Comparison of ENCODE assay signal across 10 cellular contexts in genomic region chr2:127486247-127486912, GRCh38. TPM values are rescaled to one million over a fixed set of nuclear protein-coding genes. Genes with fewer than 3 reads are reported as not detected.
A peak's percentile ranks its signal among the peaks of the same experiment; 100 is the strongest.
DNase-seq lines count a peak whose midpoint lies in the region; ATAC-seq and TF ChIP-seq lines count a peak whose summit lies in the region.
"Had no signal": no experiment of that assay in that cellular context is flagged by ENCODE, and none has a peak within 500 bp of the region (broad histone marks: within the 10 kb centered on the region; RNA-seq: fewer than 3 reads in every experiment).

No MANE protein-coding gene starts in this region.

- H3K4me1 ChIP-seq in endodermal cell (ENCODE audit: control insufficient read depth, insufficient read depth, low read length) (no peaks in the 10 kb centered on the region), uterus (no peaks in the 10 kb centered on the region)

- no peak overlapping the region for H3K4me3 ChIP-seq in endodermal cell (ENCODE audit: low read length)
- no peak overlapping the region for H3K4me3 ChIP-seq in uterus

- peak overlapping the region; percentile 74 for H3K27ac Mint-ChIP-seq in activated CD8-positive, alpha-beta memory T cell treated with anti-CD3 and anti-CD28 coated beads, Interleukin-2, amount 10 ng/mL, durations not matched to agents 7 days and 5 days
- H3K27ac Mint-ChIP-seq in T-cell (peak overlapping the region; percentile 50 to 88), endodermal cell (peak overlapping the region; percentile 11)
- peak overlapping the region; percentile 56 for H3K27ac Mint-ChIP-seq in stimulated activated naive B cell treated with anti-CD40 and anti-IgM and Interleukin-4, amounts not matched to agents 10 μg/mL and 1 μg/mL and 100 μg/mL, for 72 hours

- H3K36me3 ChIP-seq in endodermal cell (ENCODE audit: control insufficient read depth, insufficient read depth, low read length) (peaks cover 95% of the 10 kb centered on the region), uterus (no peaks in the 10 kb centered on the region)

- H3K36me3 Mint-ChIP-seq in activated CD8-positive, alpha-beta memory T cell treated with anti-CD3 and anti-CD28 coated beads, Interleukin-2, amount 10 ng/mL, durations not matched to agents 7 days and 5 days, result peaks cover 54% of the 10 kb centered on the region
- peaks cover 59% of the 10 kb centered on the region for H3K36me3 Mint-ChIP-seq in T-cell
- peaks cover 83% of the 10 kb centered on the region for H3K36me3 Mint-ChIP-seq in endodermal cell (ENCODE audit: low read depth)
- H3K36me3 Mint-ChIP-seq in stimulated activated naive B cell treated with anti-CD40 and anti-IgM and Interleukin-4, amounts not matched to agents 10 μg/mL and 1 μg/mL and 100 μg/mL, for 72 hours, result peaks cover 36 to 54% of the 10 kb centered on the region in 2 donors

- POLR2A ChIA-PET in T-cell (lab: Charles Lee), result interaction anchor here in 1 of 2 donors (0.7 to 0.8 kb wide), 2 partner anchors 341 to 382 kb away, joined by 3 to 5 read pairs; no protein-coding TSS in a partner anchor

- intact Hi-C loops in uterus (cut with DNase I; ENCODE audit: low total_unique reads), result no loop called here

- H3K27ac ChIP-seq in endodermal cell (ENCODE audit: low read depth, low read length), result no peak overlapping the region
- no peak overlapping the region for H3K27ac ChIP-seq in uterus

- TF ChIP-seq CTCF in endodermal cell (conservative IDR thresholded peaks at IDR 0.05) (no peak), uterus (IDR thresholded peaks at IDR 0.05) (no peak)

- no peak overlapping the region for H3K4me3 Mint-ChIP-seq in activated CD8-positive, alpha-beta memory T cell treated with anti-CD3 and anti-CD28 coated beads, Interleukin-2, amount 10 ng/mL, durations not matched to agents 7 days and 5 days
- H3K4me3 Mint-ChIP-seq in T-cell (no peak overlapping the region), endodermal cell (no peak overlapping the region)
- H3K4me3 Mint-ChIP-seq in stimulated activated naive B cell treated with anti-CD40 and anti-IgM and Interleukin-4, amounts not matched to agents 10 μg/mL and 1 μg/mL and 100 μg/mL, for 72 hours, result no peak overlapping the region

- CTCF ChIA-PET in activated CD8-positive, alpha-beta memory T cell treated with anti-CD3 and anti-CD28 coated beads, Interleukin-2, amount 10 ng/mL, durations not matched to agents 7 days and 5 days (lab: Charles Lee), result interaction anchor here (1.0 kb wide), 1 partner anchor 11 kb away, joined by 3 read pairs; no protein-coding TSS in a partner anchor
- CTCF ChIA-PET in T-cell (lab: Charles Lee), result interaction anchor here in 1 of 2 donors (0.7 kb wide), 1 partner anchor 371 kb away, joined by 3 read pairs; no protein-coding TSS in a partner anchor

- no peak overlapping the region for H3K9ac ChIP-seq in endodermal cell (ENCODE audit: extremely low read depth, low read length, poor library complexity, severe bottlenecking)

- H3K9me3 Mint-ChIP-seq in activated CD8-positive, alpha-beta memory T cell treated with anti-CD3 and anti-CD28 coated beads, Interleukin-2, amount 10 ng/mL, durations not matched to agents 7 days and 5 days (ENCODE audit: low read depth), result no peaks in the 10 kb centered on the region
- H3K9me3 Mint-ChIP-seq in T-cell, result no peaks in the 10 kb centered on the region
- H3K9me3 Mint-ChIP-seq in endodermal cell, result no peaks in the 10 kb centered on the region
- H3K9me3 Mint-ChIP-seq in stimulated activated naive B cell treated with anti-CD40 and anti-IgM and Interleukin-4, amounts not matched to agents 10 μg/mL and 1 μg/mL and 100 μg/mL, for 72 hours, result no peaks in the 10 kb centered on the region

- 97 to 100% methylated on average over 4 to 6 of the region's 6 CpGs for WGBS in endodermal cell (ENCODE audit: insufficient coverage in 1 of 2, insufficient read length in 1 of 2), 2 experiments

- ATAC-seq in activated CD8-positive, alpha-beta memory T cell treated with anti-CD3 and anti-CD28 coated beads, Interleukin-2, amount 10 ng/mL, durations not matched to agents 7 days and 5 days, result no peak
- ATAC-seq in T-cell (replicated peaks in 1 of 4), result no peak
- no peak for ATAC-seq in stimulated activated naive B cell treated with anti-CD40 and anti-IgM and Interleukin-4, amounts not matched to agents 10 μg/mL and 1 μg/mL and 100 μg/mL, for 72 hours (replicated peaks)

- H3K9me3 ChIP-seq in endodermal cell (ENCODE audit: control insufficient read depth, low read length) (no peaks in the 10 kb centered on the region), uterus (no peaks in the 10 kb centered on the region)

- no peaks in the 10 kb centered on the region for H3K27me3 ChIP-seq in endodermal cell (ENCODE audit: control insufficient read depth, insufficient read depth, low read length, poor library complexity, severe bottlenecking)
- no peaks in the 10 kb centered on the region for H3K27me3 ChIP-seq in uterus

- no peak for TF ChIP-seq POLR2A in uterus (IDR thresholded peaks at IDR 0.05)

- H3K4me1 Mint-ChIP-seq in activated CD8-positive, alpha-beta memory T cell treated with anti-CD3 and anti-CD28 coated beads, Interleukin-2, amount 10 ng/mL, durations not matched to agents 7 days and 5 days, result peaks cover 31% of the 10 kb centered on the region
- H3K4me1 Mint-ChIP-seq in T-cell (peaks cover 19 to 36% (median 25%) of the 10 kb centered on the region in 3 donors), endodermal cell (peaks cover 4% of the 10 kb centered on the region)
- H3K4me1 Mint-ChIP-seq in stimulated activated naive B cell treated with anti-CD40 and anti-IgM and Interleukin-4, amounts not matched to agents 10 μg/mL and 1 μg/mL and 100 μg/mL, for 72 hours, result peaks cover 13 to 30% of the 10 kb centered on the region in 2 donors

- H3K27me3 Mint-ChIP-seq in activated CD8-positive, alpha-beta memory T cell treated with anti-CD3 and anti-CD28 coated beads, Interleukin-2, amount 10 ng/mL, durations not matched to agents 7 days and 5 days, result no peaks in the 10 kb centered on the region
- H3K27me3 Mint-ChIP-seq in T-cell, result no peaks in the 10 kb centered on the region
- no peaks in the 10 kb centered on the region for H3K27me3 Mint-ChIP-seq in endodermal cell (ENCODE audit: insufficient read depth)
- no peaks in the 10 kb centered on the region for H3K27me3 Mint-ChIP-seq in stimulated activated naive B cell treated with anti-CD40 and anti-IgM and Interleukin-4, amounts not matched to agents 10 μg/mL and 1 μg/mL and 100 μg/mL, for 72 hours

- no peak for DNase-seq in activated CD8-positive, alpha-beta memory T cell treated with anti-CD3 and anti-CD28 coated beads, Interleukin-2, amount 10 ng/mL, durations not matched to agents 7 days and 5 days
- no peak for DNase-seq in activated CD8-positive, alpha-beta memory T cell treated with anti-CD3 and anti-CD28 coated beads, Interleukin-2, amount 50 U/mL, for 48 hours
- DNase-seq in T-cell, result no peak
- DNase-seq in endodermal cell, result no peak
- no peak for DNase-seq in stimulated activated naive B cell treated with anti-CD40 and anti-IgM and Interleukin-4, amounts not matched to agents 10 μg/mL and 1 μg/mL and 100 μg/mL, for 72 hours
- no peak for DNase-seq in activated gamma-delta T cell (lab: John Stamatoyannopoulos, UW)
- DNase-seq in NCI-H510A (lab: John Stamatoyannopoulos, UW), result no peak
- no peak for DNase-seq in uterus
- DNase-seq: ACHN, NCI-H187 treated with DMSO at 0.1 percent for 48 hours had no signal

RNA-seq across cellular contexts. Expression of gene IWS1, which starts 39.9 kb away (rescaled TPM):
- total RNA-seq in activated CD8-positive, alpha-beta memory T cell treated with anti-CD3 and anti-CD28 coated beads, Interleukin-2, amount 10 ng/mL, durations not matched to agents 7 days and 5 days, result 10 to 100 TPM; 53.2 to 55.1 TPM
- total RNA-seq in T-cell, result 10 to 100 TPM; 20.8 to 47.1 (median 42.6) TPM
- total RNA-seq in endodermal cell, result 100 to 1,000 TPM in 1 of 2 donors, 10 to 100 TPM in 1; 91.4 to 107 TPM
- polyA plus RNA-seq in endodermal cell (2013, experiment 1 of 2), result 77.9 TPM
- polyA plus RNA-seq in endodermal cell (2013, experiment 2 of 2), result 85.8 TPM
- total RNA-seq in uterus, result 10 to 100 TPM in 3 of 4 donors, 1 to 10 TPM in 1; 8.5 to 47.4 (median 33.1) TPM

RNA-seq across cellular contexts. Expression of gene MYO7B, which starts 49.1 kb away (rescaled TPM):
- total RNA-seq in activated CD8-positive, alpha-beta memory T cell treated with anti-CD3 and anti-CD28 coated beads, Interleukin-2, amount 10 ng/mL, durations not matched to agents 7 days and 5 days, result under 1 TPM in 1 of 2 experiments, not detected in 1; 0.26 TPM
- under 1 TPM in 4 of 5 donors, not detected in 1; 0.13 to 0.96 (median 0.28) TPM for total RNA-seq in T-cell
- total RNA-seq in endodermal cell, result under 1 TPM in 1 of 2 donors, not detected in 1; 0.11 TPM
- not detected for polyA plus RNA-seq in endodermal cell (2013, experiment 1 of 2)
- not detected for polyA plus RNA-seq in endodermal cell (2013, experiment 2 of 2)
- under 1 TPM; 0.21 to 0.48 (median 0.28) TPM for total RNA-seq in uterus

Comparison
In these comparisons a context has a peak if more than half of its experiments do, and no peak if none do; other contexts are left out.
1. H3K27ac Mint-ChIP-seq: peak in every context shown above with its lines; median percentile 74 in activated CD8-positive, alpha-beta memory T cell treated with anti-CD3 and anti-CD28 coated beads, Interleukin-2, amount 10 ng/mL, durations not matched to agents 7 days and 5 days; 69 in T-cell; 56 in stimulated activated naive B cell treated with anti-CD40 and anti-IgM and Interleukin-4, amounts not matched to agents 10 μg/mL and 1 μg/mL and 100 μg/mL, for 72 hours; 11 in endodermal cell.